ENCODE assay signal across 18 cellular contexts in the genomic region with DNA sequence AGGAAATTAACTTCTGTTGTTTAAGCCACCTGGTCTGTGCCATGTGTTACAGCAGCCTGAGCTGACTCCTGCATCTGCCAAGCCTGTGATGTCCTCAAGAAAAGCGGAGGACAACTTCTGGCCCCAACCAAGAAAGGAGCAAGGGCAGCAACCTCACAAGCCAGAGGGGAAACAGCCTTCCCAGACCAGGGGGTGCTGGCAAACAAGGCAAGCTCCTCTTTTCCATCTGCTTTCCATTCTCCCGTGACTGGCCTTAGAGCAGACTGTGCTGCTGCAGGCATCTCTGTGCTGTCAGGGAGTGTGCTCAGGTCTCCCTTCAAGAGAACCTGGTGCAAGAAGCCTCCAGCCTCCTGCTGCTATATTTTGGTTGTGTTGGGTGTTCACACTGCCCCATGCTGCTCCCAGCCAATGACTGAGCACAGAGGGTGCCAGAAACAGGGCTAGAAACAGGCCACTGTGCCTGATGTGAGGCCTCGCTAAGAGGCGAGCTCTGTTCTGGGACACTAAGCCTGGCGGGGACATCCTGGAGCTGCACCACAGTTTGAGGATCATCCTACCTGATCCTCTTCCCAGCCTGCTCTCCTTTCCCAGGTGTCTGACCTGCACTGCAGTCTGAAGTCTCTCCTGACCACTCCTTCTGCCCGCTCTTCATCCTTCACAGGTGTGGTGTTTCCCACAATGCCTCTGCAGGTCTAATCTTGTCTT. TPM values are rescaled to one million over a fixed set of nuclear protein-coding genes. Genes with fewer than 3 reads are reported as not detected.
DNase-seq lines count a peak whose midpoint lies in the region; ATAC-seq and TF ChIP-seq lines count a peak whose summit lies in the region.
"Had no signal": no experiment of that assay in that cellular context is flagged by ENCODE, and none has a peak within 500 bp of the region (broad histone marks: within the 10 kb centered on the region; RNA-seq: fewer than 3 reads in every experiment).

No MANE protein-coding gene starts in this region.

- no peaks in the 10 kb centered on the region for H3K36me3 Mint-ChIP-seq in activated CD8-positive, alpha-beta memory T cell treated with anti-CD3 and anti-CD28 coated beads, Interleukin-2, amount 10 ng/mL, durations not matched to agents 7 days and 5 days
- no peaks in the 10 kb centered on the region for H3K36me3 Mint-ChIP-seq in osteocyte (ENCODE audit: unreplicated experiment)
- no peaks in the 10 kb centered on the region for H3K36me3 Mint-ChIP-seq in natural killer cell
- no peaks in the 10 kb centered on the region; the same call in 1 of the 2 replicates for H3K36me3 Mint-ChIP-seq in HFFc6 (ENCODE audit: low read depth)

- WGBS in esophagus muscularis mucosa = 99% methylated on average over 6 of the region's 6 CpGs

- H3K27ac Mint-ChIP-seq in activated CD8-positive, alpha-beta memory T cell treated with anti-CD3 and anti-CD28 coated beads, Interleukin-2, amount 10 ng/mL, durations not matched to agents 7 days and 5 days = no peak overlapping the region
- H3K27ac Mint-ChIP-seq in osteocyte (ENCODE audit: unreplicated experiment) (no peak overlapping the region), natural killer cell (no peak overlapping the region), HFFc6 (no peak overlapping the region)
- H3K27ac Mint-ChIP-seq: CD4-positive, alpha-beta T cell; GM23338; H9 had no signal

- no peaks in the 10 kb centered on the region for H3K36me3 ChIP-seq in esophagus muscularis mucosa

- intact Hi-C loops in esophagus muscularis mucosa (cut with DNase I) (no loop called here), natural killer cell (cut with micrococcal nuclease) (no loop called here)

- peaks cover 57% of the 10 kb centered on the region for H3K27me3 Mint-ChIP-seq in activated CD8-positive, alpha-beta memory T cell treated with anti-CD3 and anti-CD28 coated beads, Interleukin-2, amount 10 ng/mL, durations not matched to agents 7 days and 5 days
- H3K27me3 Mint-ChIP-seq in osteocyte (ENCODE audit: unreplicated experiment) (peaks cover 69% of the 10 kb centered on the region), natural killer cell (ENCODE audit: low read depth in 2 of 2) (peaks cover 32 to 47% of the 10 kb centered on the region in 2 donors), HFFc6 (ENCODE audit: insufficient read depth) (peaks cover 40% of the 10 kb centered on the region)

- H3K4me1 Mint-ChIP-seq in activated CD8-positive, alpha-beta memory T cell treated with anti-CD3 and anti-CD28 coated beads, Interleukin-2, amount 10 ng/mL, durations not matched to agents 7 days and 5 days = no peaks in the 10 kb centered on the region
- H3K4me1 Mint-ChIP-seq in osteocyte (ENCODE audit: unreplicated experiment) = no peaks in the 10 kb centered on the region
- H3K4me1 Mint-ChIP-seq in natural killer cell = no peaks in the 10 kb centered on the region
- H3K4me1 Mint-ChIP-seq in HFFc6 (ENCODE audit: low read depth) = peaks cover 14% of the 10 kb centered on the region; the same call in 1 of the 2 replicates

- no peaks in the 10 kb centered on the region for H3K9me3 Mint-ChIP-seq in activated CD8-positive, alpha-beta memory T cell treated with anti-CD3 and anti-CD28 coated beads, Interleukin-2, amount 10 ng/mL, durations not matched to agents 7 days and 5 days (ENCODE audit: low read depth)
- no peaks in the 10 kb centered on the region for H3K9me3 Mint-ChIP-seq in osteocyte (ENCODE audit: unreplicated experiment)
- no peaks in the 10 kb centered on the region for H3K9me3 Mint-ChIP-seq in natural killer cell
- H3K9me3 Mint-ChIP-seq in HFFc6 = no peaks in the 10 kb centered on the region
- H3K9me3 Mint-ChIP-seq: CD4-positive, alpha-beta T cell; GM23338; H9 had no signal

- no peak overlapping the region for H3K4me3 ChIP-seq in esophagus muscularis mucosa
- H3K4me3 ChIP-seq: A549, GM23338 had no signal

- DNase-seq in activated CD8-positive, alpha-beta memory T cell treated with anti-CD3 and anti-CD28 coated beads, Interleukin-2, amount 10 ng/mL, durations not matched to agents 7 days and 5 days = peak; percentile 29
- DNase-seq in activated CD8-positive, alpha-beta memory T cell treated with anti-CD3 and anti-CD28 coated beads, Interleukin-2, amount 50 U/mL, for 4 hours = no peak
- DNase-seq in esophagus muscularis mucosa (ENCODE audit: extremely low spot score) (peak; percentile 75), osteocyte (ENCODE audit: extremely low spot score, unreplicated experiment) (peak; percentile 68), natural killer cell (no peak), HFFc6 (no peak), NCI-H69 (lab: John Stamatoyannopoulos, UW) (no peak)
- DNase-seq: AML-193; Caco-2; CD4-positive, alpha-beta T cell; GDM1; H9 had no signal

- no peaks in the 10 kb centered on the region for H3K9me3 ChIP-seq in esophagus muscularis mucosa
- H3K9me3 ChIP-seq: A549, Caco-2 had no signal

- ATAC-seq in activated CD8-positive, alpha-beta memory T cell treated with anti-CD3 and anti-CD28 coated beads, Interleukin-2, amount 10 ng/mL, durations not matched to agents 7 days and 5 days = no peak
- ATAC-seq in natural killer cell = no peak
- ATAC-seq: A549, GM23338 had no signal

- peaks cover 0 to 10% (median 4%) of the 10 kb centered on the region in 4 donors for H3K4me1 ChIP-seq in esophagus muscularis mucosa
- H3K4me1 ChIP-seq: A549, Caco-2 had no signal

- H3K27me3 ChIP-seq in esophagus muscularis mucosa = no peaks in the 10 kb centered on the region

- no peak for TF ChIP-seq CTCF in esophagus muscularis mucosa (IDR thresholded peaks at IDR 0.05)
- TF ChIP-seq CTCF in osteocyte (IDR thresholded peaks at IDR 0.05) = no peak
- TF ChIP-seq CTCF in natural killer cell (IDR thresholded peaks at IDR 0.05) = no peak
- no peak for TF ChIP-seq CTCF in HFFc6 (IDR thresholded peaks at IDR 0.05)

- no peak for TF ChIP-seq EP300 in esophagus muscularis mucosa (IDR thresholded peaks at IDR 0.05)

- H3K27ac ChIP-seq in esophagus muscularis mucosa (replicated peaks in 1 of 4) = no peak overlapping the region
- H3K27ac ChIP-seq: 22Rv1, A549, C4-2B, HL-60 had no signal

- no peak for TF ChIP-seq POLR2A in esophagus muscularis mucosa (IDR thresholded peaks at IDR 0.05; ENCODE audit: low read depth)

- CTCF ChIA-PET in activated CD8-positive, alpha-beta memory T cell treated with anti-CD3 and anti-CD28 coated beads, Interleukin-2, amount 10 ng/mL, durations not matched to agents 7 days and 5 days (lab: Charles Lee) = interaction anchor here (0.9 kb wide), 1 partner anchor 20 kb away, joined by 3 read pairs; no protein-coding TSS in a partner anchor

- no peak overlapping the region for H3K4me3 Mint-ChIP-seq in activated CD8-positive, alpha-beta memory T cell treated with anti-CD3 and anti-CD28 coated beads, Interleukin-2, amount 10 ng/mL, durations not matched to agents 7 days and 5 days
- H3K4me3 Mint-ChIP-seq in osteocyte (ENCODE audit: unreplicated experiment) (no peak overlapping the region), natural killer cell (no peak overlapping the region), HFFc6 (no peak overlapping the region)
- H3K4me3 Mint-ChIP-seq: CD4-positive, alpha-beta T cell; GM23338; H9 had no signal

RNA-seq across cellular contexts. Expression of gene SLAMF9, which starts 27.5 kb away (rescaled TPM):
- total RNA-seq in activated CD8-positive, alpha-beta memory T cell treated with anti-CD3 and anti-CD28 coated beads, Interleukin-2, amount 10 ng/mL, durations not matched to agents 7 days and 5 days = not detected
- total RNA-seq in esophagus muscularis mucosa = not detected
- not detected in 2 replicates for total RNA-seq in osteocyte
- total RNA-seq in natural killer cell = not detected
- total RNA-seq in HFFc6 (2021; fragmentation: NEBNext Ultra II Directional; extraction: Animal tissue kit (Norgen Biotek cat#: 25700)) = under 1 TPM in 3 of 6 experiments, not detected in 3; 0.41 to 0.51 (median 0.46) TPM
- total RNA-seq: CD4-positive, alpha-beta T cell; Daoy; GM23338; H9 had no signal

RNA-seq across cellular contexts. Expression of gene IGSF9, which starts 36.1 kb away (rescaled TPM):
- total RNA-seq in activated CD8-positive, alpha-beta memory T cell treated with anti-CD3 and anti-CD28 coated beads, Interleukin-2, amount 10 ng/mL, durations not matched to agents 7 days and 5 days = not detected
- total RNA-seq in esophagus muscularis mucosa (under 1 TPM in 2 of 4 donors, not detected in 2; 0.17 to 0.23 TPM), osteocyte (not detected in 2 replicates), natural killer cell (not detected)
- total RNA-seq in HFFc6 (2021; fragmentation: NEBNext Ultra II Directional; extraction: Animal tissue kit (Norgen Biotek cat#: 25700)) = not detected
- total RNA-seq: CD4-positive, alpha-beta T cell had no signal

RNA-seq across cellular contexts. Expression of gene PIGM, which starts 50.3 kb away (rescaled TPM):
- total RNA-seq in activated CD8-positive, alpha-beta memory T cell treated with anti-CD3 and anti-CD28 coated beads, Interleukin-2, amount 10 ng/mL, durations not matched to agents 7 days and 5 days = 1 to 10 TPM; 5.3 to 5.9 TPM
- total RNA-seq in esophagus muscularis mucosa = 1 to 10 TPM; 2.8 to 4.9 (median 4.6) TPM
- 7.6 and 7.7 TPM in 2 replicates for total RNA-seq in osteocyte
- 1 to 10 TPM; 3.8 to 5.1 (median 3.9) TPM for total RNA-seq in natural killer cell
- 1 to 10 TPM; 6.7 to 8.4 (median 7.7) TPM for total RNA-seq in HFFc6 (2021; fragmentation: NEBNext Ultra II Directional; extraction: Animal tissue kit (Norgen Biotek cat#: 25700))

RNA-seq across cellular contexts. Expression of gene TAGLN2, which starts 56.2 kb away (rescaled TPM):
- total RNA-seq in activated CD8-positive, alpha-beta memory T cell treated with anti-CD3 and anti-CD28 coated beads, Interleukin-2, amount 10 ng/mL, durations not matched to agents 7 days and 5 days = 100 to 1,000 TPM; 479 to 513 TPM
- 100 to 1,000 TPM; 125 to 276 (median 228) TPM for total RNA-seq in esophagus muscularis mucosa
- 161 and 169 TPM in 2 replicates for total RNA-seq in osteocyte
- 100 to 1,000 TPM; 344 to 394 (median 358) TPM for total RNA-seq in natural killer cell
- 100 to 1,000 TPM; 560 to 914 (median 815) TPM for total RNA-seq in HFFc6 (2021; fragmentation: NEBNext Ultra II Directional; extraction: Animal tissue kit (Norgen Biotek cat#: 25700))

Comparison
In these comparisons a context has a peak if more than half of its experiments do, and no peak if none do; other contexts are left out.
1. DNase-seq: peak in activated CD8-positive, alpha-beta memory T cell treated with anti-CD3 and anti-CD28 coated beads, Interleukin-2, amount 10 ng/mL, durations not matched to agents 7 days and 5 days (single experiment), esophagus muscularis mucosa (single experiment) and osteocyte (single experiment); none in activated CD8-positive, alpha-beta memory T cell treated with anti-CD3 and anti-CD28 coated beads, Interleukin-2, amount 50 U/mL, for 4 hours (single experiment), natural killer cell (single experiment), HFFc6 (single experiment) and NCI-H69 (single experiment).